In genomic region chrX:41600266-41600665, GRCh38 we compare ENCODE assay signal across 1 cellular context.
TF ChIP-seq lines count a peak whose summit lies in the region.

No MANE protein-coding gene starts in this region.

TF ChIP-seq in GM23338, 12 proteins besides CTCF, POLR2A, EP300 and RAD21 (continued from another document):
- TF ChIP-seq, protein P1, sequence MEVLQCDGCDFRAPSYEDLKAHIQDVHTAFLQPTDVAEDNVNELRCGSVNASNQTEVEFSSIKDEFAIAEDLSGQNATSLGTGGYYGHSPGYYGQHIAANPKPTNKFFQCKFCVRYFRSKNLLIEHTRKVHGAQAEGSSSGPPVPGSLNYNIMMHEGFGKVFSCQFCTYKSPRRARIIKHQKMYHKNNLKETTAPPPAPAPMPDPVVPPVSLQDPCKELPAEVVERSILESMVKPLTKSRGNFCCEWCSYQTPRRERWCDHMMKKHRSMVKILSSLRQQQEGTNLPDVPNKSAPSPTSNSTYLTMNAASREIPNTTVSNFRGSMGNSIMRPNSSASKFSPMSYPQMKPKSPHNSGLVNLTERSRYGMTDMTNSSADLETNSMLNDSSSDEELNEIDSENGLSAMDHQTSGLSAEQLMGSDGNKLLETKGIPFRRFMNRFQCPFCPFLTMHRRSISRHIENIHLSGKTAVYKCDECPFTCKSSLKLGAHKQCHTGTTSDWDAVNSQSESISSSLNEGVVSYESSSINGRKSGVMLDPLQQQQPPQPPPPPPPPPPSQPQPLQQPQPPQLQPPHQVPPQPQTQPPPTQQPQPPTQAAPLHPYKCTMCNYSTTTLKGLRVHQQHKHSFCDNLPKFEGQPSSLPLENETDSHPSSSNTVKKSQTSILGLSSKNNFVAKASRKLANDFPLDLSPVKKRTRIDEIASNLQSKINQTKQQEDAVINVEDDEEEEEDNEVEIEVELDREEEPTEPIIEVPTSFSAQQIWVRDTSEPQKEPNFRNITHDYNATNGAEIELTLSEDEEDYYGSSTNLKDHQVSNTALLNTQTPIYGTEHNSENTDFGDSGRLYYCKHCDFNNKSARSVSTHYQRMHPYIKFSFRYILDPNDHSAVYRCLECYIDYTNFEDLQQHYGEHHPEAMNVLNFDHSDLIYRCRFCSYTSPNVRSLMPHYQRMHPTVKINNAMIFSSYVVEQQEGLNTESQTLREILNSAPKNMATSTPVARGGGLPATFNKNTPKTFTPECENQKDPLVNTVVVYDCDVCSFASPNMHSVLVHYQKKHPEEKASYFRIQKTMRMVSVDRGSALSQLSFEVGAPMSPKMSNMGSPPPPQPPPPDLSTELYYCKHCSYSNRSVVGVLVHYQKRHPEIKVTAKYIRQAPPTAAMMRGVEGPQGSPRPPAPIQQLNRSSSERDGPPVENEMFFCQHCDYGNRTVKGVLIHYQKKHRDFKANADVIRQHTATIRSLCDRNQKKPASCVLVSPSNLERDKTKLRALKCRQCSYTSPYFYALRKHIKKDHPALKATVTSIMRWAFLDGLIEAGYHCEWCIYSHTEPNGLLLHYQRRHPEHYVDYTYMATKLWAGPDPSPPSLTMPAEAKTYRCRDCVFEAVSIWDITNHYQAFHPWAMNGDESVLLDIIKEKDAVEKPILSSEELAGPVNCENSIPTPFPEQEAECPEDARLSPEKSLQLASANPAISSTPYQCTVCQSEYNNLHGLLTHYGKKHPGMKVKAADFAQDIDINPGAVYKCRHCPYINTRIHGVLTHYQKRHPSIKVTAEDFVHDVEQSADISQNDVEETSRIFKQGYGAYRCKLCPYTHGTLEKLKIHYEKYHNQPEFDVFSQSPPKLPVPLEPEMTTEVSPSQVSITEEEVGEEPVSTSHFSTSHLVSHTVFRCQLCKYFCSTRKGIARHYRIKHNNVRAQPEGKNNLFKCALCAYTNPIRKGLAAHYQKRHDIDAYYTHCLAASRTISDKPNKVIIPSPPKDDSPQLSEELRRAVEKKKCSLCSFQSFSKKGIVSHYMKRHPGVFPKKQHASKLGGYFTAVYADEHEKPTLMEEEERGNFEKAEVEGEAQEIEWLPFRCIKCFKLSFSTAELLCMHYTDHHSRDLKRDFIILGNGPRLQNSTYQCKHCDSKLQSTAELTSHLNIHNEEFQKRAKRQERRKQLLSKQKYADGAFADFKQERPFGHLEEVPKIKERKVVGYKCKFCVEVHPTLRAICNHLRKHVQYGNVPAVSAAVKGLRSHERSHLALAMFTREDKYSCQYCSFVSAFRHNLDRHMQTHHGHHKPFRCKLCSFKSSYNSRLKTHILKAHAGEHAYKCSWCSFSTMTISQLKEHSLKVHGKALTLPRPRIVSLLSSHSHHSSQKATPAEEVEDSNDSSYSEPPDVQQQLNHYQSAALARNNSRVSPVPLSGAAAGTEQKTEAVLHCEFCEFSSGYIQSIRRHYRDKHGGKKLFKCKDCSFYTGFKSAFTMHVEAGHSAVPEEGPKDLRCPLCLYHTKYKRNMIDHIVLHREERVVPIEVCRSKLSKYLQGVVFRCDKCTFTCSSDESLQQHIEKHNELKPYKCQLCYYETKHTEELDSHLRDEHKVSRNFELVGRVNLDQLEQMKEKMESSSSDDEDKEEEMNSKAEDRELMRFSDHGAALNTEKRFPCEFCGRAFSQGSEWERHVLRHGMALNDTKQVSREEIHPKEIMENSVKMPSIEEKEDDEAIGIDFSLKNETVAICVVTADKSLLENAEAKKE (CRISPR knock-in tag; IDR thresholded peaks at IDR 0.05), result no peak
- no peak for TF ChIP-seq STAT1 (IDR thresholded peaks at IDR 0.05; ENCODE audit: unreplicated experiment)
- TF ChIP-seq, protein P2, sequence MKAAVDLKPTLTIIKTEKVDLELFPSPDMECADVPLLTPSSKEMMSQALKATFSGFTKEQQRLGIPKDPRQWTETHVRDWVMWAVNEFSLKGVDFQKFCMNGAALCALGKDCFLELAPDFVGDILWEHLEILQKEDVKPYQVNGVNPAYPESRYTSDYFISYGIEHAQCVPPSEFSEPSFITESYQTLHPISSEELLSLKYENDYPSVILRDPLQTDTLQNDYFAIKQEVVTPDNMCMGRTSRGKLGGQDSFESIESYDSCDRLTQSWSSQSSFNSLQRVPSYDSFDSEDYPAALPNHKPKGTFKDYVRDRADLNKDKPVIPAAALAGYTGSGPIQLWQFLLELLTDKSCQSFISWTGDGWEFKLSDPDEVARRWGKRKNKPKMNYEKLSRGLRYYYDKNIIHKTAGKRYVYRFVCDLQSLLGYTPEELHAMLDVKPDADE (IDR thresholded peaks at IDR 0.05), result no peak
- TF ChIP-seq ZNF331 (CRISPR knock-in tag; IDR thresholded peaks at IDR 0.05; ENCODE audit: low read depth), result no peak
- TF ChIP-seq REST (IDR thresholded peaks at IDR 0.05; ENCODE audit: unreplicated experiment), result no peak
- no peak for TF ChIP-seq NANOG (IDR thresholded peaks at IDR 0.05; ENCODE audit: borderline replicate concordance)
